ENCODE assay signal across 29 cellular contexts in genomic region chr6:15484115-15484514, GRCh38.
DNase-seq lines count a peak whose midpoint lies in the region; ATAC-seq and TF ChIP-seq lines count a peak whose summit lies in the region.
"Had no signal": no experiment of that assay in that cellular context is flagged by ENCODE, and none has a peak within 500 bp of the region (broad histone marks: within the 10 kb centered on the region; RNA-seq: fewer than 3 reads in every experiment).

No MANE protein-coding gene starts in this region.

- H3K36me3 ChIP-seq in SK-N-MC (ENCODE audit: insufficient read depth, low read length) (peaks cover 45% of the 10 kb centered on the region), transverse colon (peaks cover 0 to 9% (median 0%) of the 10 kb centered on the region in 4 donors)
- H3K36me3 ChIP-seq: ovary had no signal

- H3K27ac Mint-ChIP-seq in stimulated activated naive CD8-positive, alpha-beta T cell treated with anti-CD3 and anti-CD28 coated beads, Interleukin-15, amount 100 ng/mL, for 72 hours = peak overlapping the region; percentile 59 to 76
- H3K27ac Mint-ChIP-seq: activated CD8-positive, alpha-beta memory T cell treated with anti-CD3 and anti-CD28 coated beads, Interleukin-2, amount 10 ng/mL, durations not matched to agents 7 days and 5 days; activated T-helper 2 cell treated with anti-CD3 and anti-CD28 coated beads, Interferon-gamma antibody, Interleukin-2, Interleukin-4, amounts not matched to agents 10 μg/mL and 5 μg/mL and 100 μg/mL, durations not matched to agents 14 hours and 24 hours and 36 hours; immature natural killer cell; mesothelial cell of epicardium; T-helper 17 cell had no signal

- H3K4me3 Mint-ChIP-seq in stimulated activated naive CD8-positive, alpha-beta T cell treated with anti-CD3 and anti-CD28 coated beads, Interleukin-15, amount 100 ng/mL, for 72 hours = no peak overlapping the region
- H3K4me3 Mint-ChIP-seq: activated CD8-positive, alpha-beta memory T cell treated with anti-CD3 and anti-CD28 coated beads, Interleukin-2, amount 10 ng/mL, durations not matched to agents 7 days and 5 days; brain; effector memory CD8-positive, alpha-beta T cell; immature natural killer cell; mesothelial cell of epicardium; natural killer cell; T-helper 17 cell had no signal

- no peak for TF ChIP-seq POLR2A in transverse colon (IDR thresholded peaks at IDR 0.05)

- no peaks in the 10 kb centered on the region for H3K4me1 ChIP-seq in transverse colon
- H3K4me1 ChIP-seq: tibial artery had no signal

- 0 out of 2 replicates have a peak overlapping the region, but pooled peaks have one; percentile 13 for H3K27ac ChIP-seq in SK-N-MC
- no peak overlapping the region for H3K27ac ChIP-seq in transverse colon
- H3K27ac ChIP-seq: foreskin keratinocyte, left ventricle myocardium inferior, ovary, RWPE1, stomach, tibial artery had no signal

- peaks cover 49% of the 10 kb centered on the region for H3K4me1 Mint-ChIP-seq in stimulated activated naive CD8-positive, alpha-beta T cell treated with anti-CD3 and anti-CD28 coated beads, Interleukin-15, amount 100 ng/mL, for 72 hours

- intact Hi-C loops in transverse colon (cut with DNase I; ENCODE audit: low total_unique reads) = no loop called here

- no peak overlapping the region for H3K9ac ChIP-seq in SK-N-MC (ENCODE audit: insufficient read length)

- H3K4me3 ChIP-seq in SK-N-MC (no peak overlapping the region), transverse colon (no peak overlapping the region)
- H3K4me3 ChIP-seq: K562, left ventricle myocardium inferior, ovary, stomach, tibial artery had no signal

- no peaks in the 10 kb centered on the region for H3K27me3 ChIP-seq in transverse colon
- H3K27me3 ChIP-seq: foreskin keratinocyte, ovary, stomach, tibial artery had no signal

- H3K27me3 Mint-ChIP-seq in stimulated activated naive CD8-positive, alpha-beta T cell treated with anti-CD3 and anti-CD28 coated beads, Interleukin-15, amount 100 ng/mL, for 72 hours = no peaks in the 10 kb centered on the region
- H3K27me3 Mint-ChIP-seq: activated CD8-positive, alpha-beta memory T cell treated with anti-CD3 and anti-CD28 coated beads, Interleukin-2, amount 10 ng/mL, durations not matched to agents 7 days and 5 days; brain; effector memory CD8-positive, alpha-beta T cell; T-helper 17 cell had no signal

- TF ChIP-seq EP300 in transverse colon (IDR thresholded peaks at IDR 0.05; ENCODE audit: low read depth) = no peak

- H3K9me3 ChIP-seq in SK-N-MC (ENCODE audit: low read depth, low read length) = no peaks in the 10 kb centered on the region
- H3K9me3 ChIP-seq in transverse colon = no peaks in the 10 kb centered on the region
- H3K9me3 ChIP-seq: left ventricle myocardium inferior, ovary, stomach, tibial artery had no signal

- no peak for ATAC-seq in stimulated activated naive CD8-positive, alpha-beta T cell treated with anti-CD3 and anti-CD28 coated beads, Interleukin-15, amount 100 ng/mL, for 72 hours
- no peak for ATAC-seq in stimulated activated naive CD8-positive, alpha-beta T cell treated with anti-CD3 and anti-CD28 coated beads, Interleukin-15, Interleukin-2, amounts not matched to agents 100 U/mL and 50 U/mL, for 24 hours
- peak; percentile 79 for ATAC-seq in left lobe of liver
- no peak for ATAC-seq in HG03469 (IDR thresholded peaks at IDR 0.05; ENCODE audit: unreplicated experiment)
- ATAC-seq: activated CD8-positive, alpha-beta memory T cell treated with anti-CD3 and anti-CD28 coated beads, Interleukin-2, amount 10 ng/mL, durations not matched to agents 7 days and 5 days; effector memory CD8-positive, alpha-beta T cell; esophagus mucosa; foreskin keratinocyte; K562; natural killer cell; right cardiac atrium; T-helper 17 cell had no signal

- in situ Hi-C loops in transverse colon (cut with MboI; ENCODE audit: low pct_ligation_motif_present in 1 of 4, low pct_unique_long_range_greater_than_20kb in 1 of 4, low sequenced_read_pairs in 3 of 4) = loop anchor here in 3 of 4 donors (25.0 kb wide), 1 partner anchor 1272 kb away; no protein-coding TSS in a partner anchor

- 94 to 98% methylated on average over 3 of the region's 3 CpGs for WGBS in transverse colon (ENCODE audit: low coverage in 1 of 2), 2 donors

- no peak for DNase-seq in stimulated activated naive CD8-positive, alpha-beta T cell treated with anti-CD3 and anti-CD28 coated beads, Interleukin-15, amount 100 ng/mL, for 72 hours
- DNase-seq in stimulated activated naive CD8-positive, alpha-beta T cell treated with anti-CD3 and anti-CD28 coated beads, Interleukin-15, Interleukin-2, amounts not matched to agents 100 U/mL and 50 U/mL, for 24 hours = no peak
- no peak for DNase-seq in SK-N-MC (ENCODE audit: low read depth, low spot score)
- no peak for DNase-seq in left lobe of liver (ENCODE audit: low spot score)
- DNase-seq in transverse colon = no peak
- DNase-seq in NCI-H2029 (lab: John Stamatoyannopoulos, UW) = no peak
- no peak for DNase-seq in GOT3 (lab: John Stamatoyannopoulos, UW)
- DNase-seq: activated CD8-positive, alpha-beta memory T cell treated with anti-CD3 and anti-CD28 coated beads, Interleukin-2, amount 10 ng/mL, durations not matched to agents 7 days and 5 days; effector memory CD8-positive, alpha-beta T cell; foreskin keratinocyte; immature natural killer cell; left ventricle myocardium inferior; MM.1S; natural killer cell; NCI-H1436; NCI-H2171; NCI-H748 treated with DMSO at 0.1 percent for 48 hours; ovary; right cardiac atrium; stomach; T-helper 17 cell; tibial artery had no signal

- H3K9me3 Mint-ChIP-seq in stimulated activated naive CD8-positive, alpha-beta T cell treated with anti-CD3 and anti-CD28 coated beads, Interleukin-15, amount 100 ng/mL, for 72 hours = no peaks in the 10 kb centered on the region
- H3K9me3 Mint-ChIP-seq: activated T-helper 2 cell treated with anti-CD3 and anti-CD28 coated beads, Interferon-gamma antibody, Interleukin-2, Interleukin-4, amounts not matched to agents 10 μg/mL and 5 μg/mL and 100 μg/mL, durations not matched to agents 14 hours and 24 hours and 36 hours; brain; effector memory CD8-positive, alpha-beta T cell; immature natural killer cell; mesothelial cell of epicardium; natural killer cell had no signal

- TF ChIP-seq CTCF in transverse colon (IDR thresholded peaks at IDR 0.05) = no peak
